In genomic region chr5:153629027-153629426, GRCh38 we compare ENCODE assay signal across 10 cellular contexts.
DNase-seq lines count a peak whose midpoint lies in the region; ATAC-seq, FAIRE-seq and TF ChIP-seq lines count a peak whose summit lies in the region.
"Had no signal": no experiment of that assay in that cellular context is flagged by ENCODE, and none has a peak within 500 bp of the region (broad histone marks: within the 10 kb centered on the region; RNA-seq: fewer than 3 reads in every experiment).

No MANE protein-coding gene starts in this region.

- intact Hi-C loops in Right ventricle myocardium inferior (cut with DNase I) (no loop called here), cardiac septum (cut with DNase I) (loop anchor here (5.0 kb wide), 1 partner anchor 73 kb away; no protein-coding TSS in a partner anchor), aorta (cut with DNase I) (loop anchor here (2.0 to 10.0 kb wide), 4 partner anchors 58 to 336 kb away; partner anchors contain the start of gene GRIA1 (in 1 of the 2))

- no peaks in the 10 kb centered on the region for H3K27me3 ChIP-seq in bronchial epithelial cell (ENCODE audit: control insufficient read depth, insufficient read depth, low read length)
- H3K27me3 ChIP-seq in aorta (ENCODE audit: control insufficient read depth in 1 of 2, insufficient read depth in 2 of 2, low read length in 1 of 2), result no peaks in the 10 kb centered on the region
- H3K27me3 ChIP-seq: BLaER1 treated with 17β-estradiol and CSF1 and Interleukin-3, amounts not matched to agents 10 nM and 100 nM had no signal

- no peak for DNase-seq in Right ventricle myocardium inferior (ENCODE audit: missing footprints)
- no peak for DNase-seq in cardiac septum (ENCODE audit: low spot score)
- peak; percentile 98 for DNase-seq in bronchial epithelial cell (ENCODE audit: low read depth)
- DNase-seq in islet precursor cell, result peak; percentile 98
- DNase-seq in aorta, result peak; percentile 82 to 85
- DNase-seq in NAMALWA (ENCODE audit: low spot score), result no peak
- DNase-seq in NCI-H345 (lab: John Stamatoyannopoulos, UW), result no peak

- H3K4me1 ChIP-seq in aorta (ENCODE audit: control insufficient read depth in 1 of 2, insufficient read depth in 2 of 2, low read length in 2 of 2), result peaks cover 0 to 9% of the 10 kb centered on the region in 2 donors

- no peaks in the 10 kb centered on the region for H3K36me3 ChIP-seq in bronchial epithelial cell (ENCODE audit: control insufficient read depth, insufficient read depth, low read length)
- H3K36me3 ChIP-seq in aorta (ENCODE audit: control insufficient read depth in 1 of 2, insufficient read depth in 2 of 2, low read length in 1 of 2), result no peaks in the 10 kb centered on the region
- H3K36me3 ChIP-seq: BLaER1 treated with 17β-estradiol and CSF1 and Interleukin-3, amounts not matched to agents 10 nM and 100 nM had no signal

- H3K4me3 ChIP-seq in bronchial epithelial cell (ENCODE audit: low read depth, low read length), result no peak overlapping the region
- no peak overlapping the region for H3K4me3 ChIP-seq in aorta (ENCODE audit: low read length in 2 of 2)
- H3K4me3 ChIP-seq: BLaER1 treated with 17β-estradiol and CSF1 and Interleukin-3, amounts not matched to agents 10 nM and 100 nM had no signal

- H3K9me3 ChIP-seq in aorta (ENCODE audit: control insufficient read depth, low read length), result no peaks in the 10 kb centered on the region
- H3K9me3 ChIP-seq: BLaER1 treated with 17β-estradiol and CSF1 and Interleukin-3, amounts not matched to agents 10 nM and 100 nM had no signal

- ATAC-seq in Right ventricle myocardium inferior, result peak; percentile 56
- ATAC-seq in aorta (ENCODE audit: low FRiP score), result peak; percentile 82
- no peak for ATAC-seq in HG03175 (IDR thresholded peaks at IDR 0.05; ENCODE audit: unreplicated experiment)

- WGBS in aorta, 2 donors, result 4% methylated on average over 3 of the region's 3 CpGs

- peak overlapping the region in 1 of 2 donors; percentile 78 for H3K27ac ChIP-seq in aorta (ENCODE audit: low read depth in 1 of 2, low read length in 2 of 2)
- H3K27ac ChIP-seq: HL-60 had no signal

- peak; percentile 97 for FAIRE-seq in bronchial epithelial cell (lab: Jason Lieb, UNC)

- peak; percentile 28 for TF ChIP-seq CTCF in bronchial epithelial cell (IDR thresholded peaks at IDR 0.05; ENCODE audit: insufficient read depth, low read length, severe bottlenecking)

Comparison
In these comparisons a context has a peak if more than half of its experiments do, and no peak if none do; other contexts are left out.
1. DNase-seq: peak in bronchial epithelial cell (single experiment), islet precursor cell (single experiment) and aorta (2 of 2); none in Right ventricle myocardium inferior (single experiment), cardiac septum (single experiment), NAMALWA (single experiment) and NCI-H345 (single experiment).